In the genomic region with DNA sequence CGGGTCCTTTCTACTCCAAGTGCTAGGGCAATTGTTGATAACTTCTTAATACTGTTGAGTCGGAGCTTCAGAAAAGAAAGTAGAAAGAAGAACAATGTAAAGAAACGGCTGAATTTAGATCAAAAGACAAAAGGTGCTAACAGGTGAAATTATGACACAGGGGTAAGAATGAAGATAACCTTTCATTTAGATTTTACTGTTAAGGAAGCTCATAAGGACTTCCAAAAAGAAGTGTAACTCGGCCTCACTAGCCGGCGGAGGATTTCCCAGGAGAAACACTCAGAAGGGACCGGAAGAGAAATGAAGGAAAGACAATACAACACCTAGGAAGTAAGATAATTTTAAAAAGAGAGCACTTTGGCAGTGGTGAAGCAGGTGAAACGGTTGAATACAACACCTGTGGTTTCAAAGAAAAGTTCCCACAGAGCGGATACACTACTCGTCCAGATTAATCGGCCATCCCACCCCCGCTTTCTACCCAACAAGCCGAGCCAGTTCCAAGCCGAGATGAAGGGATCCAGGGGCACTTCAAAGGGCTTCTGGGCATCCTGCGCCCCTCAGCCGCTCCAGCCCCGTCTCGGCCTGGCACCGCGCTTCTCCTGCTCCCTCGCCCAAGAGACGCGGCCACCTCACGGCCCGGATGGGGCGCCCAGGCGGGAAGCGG, we compare ENCODE assay signal across 8 cellular contexts. TPM values are rescaled to one million over a fixed set of nuclear protein-coding genes. Genes with fewer than 3 reads are reported as not detected.
DNase-seq lines count a peak whose midpoint lies in the region; ATAC-seq and TF ChIP-seq lines count a peak whose summit lies in the region.

No MANE protein-coding gene starts in this region.

- peaks cover 5% of the 10 kb centered on the region in 2 experiments; a peak in 2 of 4 replicates for H3K4me1 ChIP-seq in SK-N-SH (ENCODE audit: control insufficient read depth in 1 of 2, insufficient read depth in 2 of 2, low read depth in 1 of 2, low read length in 1 of 2)
- peaks cover 20% of the 10 kb centered on the region for H3K4me1 ChIP-seq in neural progenitor cell

- no peak for TF ChIP-seq RAD21 in SK-N-SH (IDR thresholded peaks at IDR 0.05; ENCODE audit: low read length)

- H3K27me3 Mint-ChIP-seq in neural progenitor cell (ENCODE audit: insufficient read depth, low read depth): peaks cover 6% of the 10 kb centered on the region

- H3K36me3 Mint-ChIP-seq in neural progenitor cell: peaks cover 6% of the 10 kb centered on the region

- CTCF ChIA-PET in SK-N-SH (lab: Yijun Ruan, JAX): interaction anchor here (0.9 to 5.3 kb wide), 9 partner anchors 11 to 167 kb away, joined by 3 to 61 read pairs (median 4); partner anchors contain the start of gene SIK2

- H3K4me2 ChIP-seq in SK-N-SH: peak overlapping the region; percentile 89
- peak overlapping the region; percentile 74 for H3K4me2 ChIP-seq in neural progenitor cell

- H3K4me1 Mint-ChIP-seq in neural progenitor cell: peaks cover 27% of the 10 kb centered on the region

- no peak for TF ChIP-seq CTCF in 22Rv1 (IDR thresholded peaks at IDR 0.05)
- no peak for TF ChIP-seq CTCF in SK-N-SH (IDR thresholded peaks at IDR 0.05)
- TF ChIP-seq CTCF in neural progenitor cell (IDR thresholded peaks at IDR 0.05): no peak

- H3K79me2 ChIP-seq in SK-N-SH (ENCODE audit: insufficient read depth) (peaks cover 54% of the 10 kb centered on the region), neural progenitor cell (ENCODE audit: low read depth) (peaks cover 27% of the 10 kb centered on the region)

- no peak for DNase-seq in SK-N-SH
- DNase-seq in fibroblast of peridontal ligament (ENCODE audit: extremely low read depth): peak; percentile 15
- no peak for DNase-seq in neural progenitor cell (ENCODE audit: low spot score)
- DNase-seq in DMS114 treated with DMSO at 0.1 percent for 48 hours (lab: John Stamatoyannopoulos, UW; ENCODE audit: unreplicated experiment): no peak

- WGBS in SK-N-SH (ENCODE audit: low lambda C conversion rate): 9% methylated on average over 18 of the region's 28 CpGs

- POLR2A ChIA-PET in SK-N-SH (lab: Yijun Ruan, JAX): interaction anchor here (0.6 kb wide), 1 partner anchor 1611 kb away, joined by 4 read pairs; no protein-coding TSS in a partner anchor

- H3K36me3 ChIP-seq in SK-N-SH (replicated peaks in 1 of 2; ENCODE audit: control insufficient read depth in 1 of 2, insufficient read depth in 2 of 2, low read length in 1 of 2) (peaks cover 27% of the 10 kb centered on the region in 2 experiments), neural progenitor cell (no peaks in the 10 kb centered on the region)

- H3K27ac ChIP-seq in 22Rv1 (peak overlapping the region; percentile 87), SK-N-SH (ENCODE audit: low read depth in 2 of 2, low read length in 1 of 2) (peak overlapping the region in 1 of 2 experiments; percentile 86; a peak in 2 of 4 replicates), neural progenitor cell (no peak overlapping the region)

- H4K20me1 ChIP-seq in SK-N-SH (ENCODE audit: insufficient read depth) (no peaks in the 10 kb centered on the region), neural progenitor cell (ENCODE audit: low read depth) (peaks cover 39% of the 10 kb centered on the region)

- peak overlapping the region; percentile 90 for H3K9ac ChIP-seq in SK-N-SH
- H3K9ac ChIP-seq in neural progenitor cell: peak overlapping the region; percentile 58

- ATAC-seq in GM18499 (IDR thresholded peaks at IDR 0.05; ENCODE audit: insufficient read depth, unreplicated experiment): peak; percentile 25
- peak; percentile 29 for ATAC-seq in HG03025 (IDR thresholded peaks at IDR 0.05; ENCODE audit: low FRiP score, unreplicated experiment)
- no peak for ATAC-seq in GM18517 (IDR thresholded peaks at IDR 0.05; ENCODE audit: unreplicated experiment)

- TF ChIP-seq EP300 in SK-N-SH (IDR thresholded peaks at IDR 0.05; ENCODE audit: borderline replicate concordance in 1 of 2, low read depth in 1 of 2, low read length in 1 of 2): no peak

- no peaks in the 10 kb centered on the region for H3K9me2 ChIP-seq in SK-N-SH

- H3K9me3 Mint-ChIP-seq in neural progenitor cell: no peaks in the 10 kb centered on the region

- no peaks in the 10 kb centered on the region for H3K27me3 ChIP-seq in SK-N-SH (ENCODE audit: insufficient read depth)
- H3K27me3 ChIP-seq in neural progenitor cell: peaks cover 5% of the 10 kb centered on the region

- peak overlapping the region; percentile 91 for H3K4me3 Mint-ChIP-seq in neural progenitor cell

- H3K27ac Mint-ChIP-seq in neural progenitor cell: peak overlapping the region; percentile 76

- H3K9me3 ChIP-seq in SK-N-SH: no peaks in the 10 kb centered on the region
- H3K9me3 ChIP-seq in neural progenitor cell (ENCODE audit: low read depth): no peaks in the 10 kb centered on the region

- H3F3A ChIP-seq in SK-N-SH (replicated peaks; ENCODE audit: insufficient read depth) (peaks cover 8% of the 10 kb centered on the region), neural progenitor cell (ENCODE audit: low read depth) (peaks cover 35% of the 10 kb centered on the region)

- H2AFZ ChIP-seq in SK-N-SH (ENCODE audit: low read depth) (peak overlapping the region; percentile 97; the same call in 1 of the 2 replicates), neural progenitor cell (replicated peaks) (peak overlapping the region; percentile 98)

- peak overlapping the region; percentile 76 to 85 for H3K4me3 ChIP-seq in SK-N-SH (ENCODE audit: low read depth in 2 of 2, low read length in 1 of 2)
- peak overlapping the region; percentile 92 for H3K4me3 ChIP-seq in neural progenitor cell

TF ChIP-seq in SK-N-SH, 30 proteins besides CTCF, POLR2A, EP300 and RAD21:
- TF ChIP-seq RCOR1 (IDR thresholded peaks at IDR 0.05; ENCODE audit: low read length): no peak
- no peak for TF ChIP-seq JUND (IDR thresholded peaks at IDR 0.05)
- no peak for TF ChIP-seq TEAD4 (IDR thresholded peaks at IDR 0.05; ENCODE audit: borderline replicate concordance, insufficient read depth)
- TF ChIP-seq SIN3A (IDR thresholded peaks at IDR 0.05; ENCODE audit: borderline replicate concordance, low read depth, low read length): no peak
- no peak for TF ChIP-seq RXRA (IDR thresholded peaks at IDR 0.05; ENCODE audit: borderline replicate concordance, low read depth)

RNA-seq across cellular contexts. Expression of gene PPP2R1B, which starts 0.7 kb away (rescaled TPM):
- polyA plus RNA-seq in SK-N-SH (2012; rRNA removed): 25.9 and 32.3 TPM in 2 replicates
- polyA plus RNA-seq in SK-N-SH (2012; cell fraction: cytosol; rRNA removed): 24.9 and 26.8 TPM in 2 replicates
- 27.4 and 48.2 TPM in 2 replicates for polyA plus RNA-seq in SK-N-SH (2012; cell fraction: nucleus; rRNA removed)
- total RNA-seq in neural progenitor cell (ENCODE audit: low replicate concordance): 47.8 and 68.4 TPM in 2 replicates
